Comparison of ENCODE assay signal across 8 cellular contexts in the genomic region with DNA sequence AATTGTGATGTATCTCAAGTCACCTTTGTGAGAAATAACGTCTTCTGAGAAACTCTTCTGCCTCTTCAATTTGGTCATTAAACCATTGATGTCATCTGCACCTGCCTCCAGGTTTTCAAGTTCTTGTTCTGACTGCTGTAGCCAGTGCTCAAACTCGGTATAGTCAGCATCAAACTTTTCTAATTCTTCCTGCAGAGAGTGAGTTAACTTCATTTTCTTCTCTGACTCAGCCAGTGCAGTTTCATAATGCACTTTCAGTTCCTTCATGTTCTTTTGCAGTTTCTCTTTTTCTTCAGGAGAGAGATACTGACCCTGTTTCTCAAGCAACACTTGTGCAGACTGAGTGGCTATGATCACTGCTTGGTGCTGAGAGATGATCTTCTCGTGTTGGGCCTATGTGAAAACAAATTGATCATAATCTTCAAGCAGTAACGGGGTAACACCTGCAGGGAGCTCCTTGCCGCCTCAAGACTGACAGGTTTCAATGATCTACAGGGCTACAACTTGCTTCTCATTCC. TPM values are rescaled to one million over a fixed set of nuclear protein-coding genes. Genes with fewer than 3 reads are reported as not detected.
DNase-seq lines count a peak whose midpoint lies in the region; ATAC-seq and TF ChIP-seq lines count a peak whose summit lies in the region.

No MANE protein-coding gene starts in this region.

- CTCF ChIA-PET in PC-3 (lab: Charles Lee) = interaction anchor here (1.3 kb wide), 1 partner anchor 66 kb away, joined by 3 read pairs; no protein-coding TSS in a partner anchor
- CTCF ChIA-PET in A673 (lab: Charles Lee) = interaction anchor here (1.5 kb wide), 2 partner anchors 223 to 224 kb away, joined by 6 to 10 read pairs; no protein-coding TSS in a partner anchor

- ATAC-seq in GM19455 (IDR thresholded peaks at IDR 0.05; ENCODE audit: unreplicated experiment) (peak; percentile 97), HG03378 (IDR thresholded peaks at IDR 0.05; ENCODE audit: unreplicated experiment) (peak; percentile 94), PC-3 (no peak)
- ATAC-seq in activated naive CD8-positive, alpha-beta T cell treated with anti-CD3 and anti-CD28 coated beads, Interleukin-2, amount 10 ng/mL, durations not matched to agents 7 days and 5 days (ENCODE audit: low read depth) = no peak

- POLR2A ChIA-PET in activated naive CD8-positive, alpha-beta T cell treated with anti-CD3 and anti-CD28 coated beads, Interleukin-2, amount 10 ng/mL, durations not matched to agents 7 days and 5 days (lab: Charles Lee) = no interaction called here
- POLR2A ChIA-PET in PC-3 (lab: Charles Lee; ENCODE audit: unreplicated experiment) = no interaction called here
- POLR2A ChIA-PET in A673 (lab: Charles Lee; ENCODE audit: low non-redundant PET) = no interaction called here

- TF ChIP-seq CTCF in GM12872 (IDR thresholded peaks at IDR 0.05; ENCODE audit: insufficient read depth, low read depth, low read length) (0 out of 3 replicates have a peak, but pooled peaks have one; percentile 3), PC-3 (conservative IDR thresholded peaks at IDR 0.05; ENCODE audit: low read depth, low read length) (no peak), A673 (conservative IDR thresholded peaks at IDR 0.05; ENCODE audit: low read depth, low read length) (no peak)

- H3K4me3 ChIP-seq in PC-3 (ENCODE audit: low read length) (no peak overlapping the region), A673 (ENCODE audit: low read depth, low read length, poor library complexity, severe bottlenecking) (no peak overlapping the region), SJCRH30 (no peak overlapping the region)

- H3F3A ChIP-seq in PC-3 (ENCODE audit: low read length, unreplicated experiment) = no peaks in the 10 kb centered on the region

- no TSS peak for BruUV-seq in PC-3 (replicated peaks; lab: Mats Ljungman, UMichigan)
- no TSS peak for BruUV-seq in A673 (replicated peaks; lab: Mats Ljungman, UMichigan)

- H3K27ac Mint-ChIP-seq in activated naive CD8-positive, alpha-beta T cell treated with anti-CD3 and anti-CD28 coated beads, Interleukin-2, amount 10 ng/mL, durations not matched to agents 7 days and 5 days = no peak overlapping the region

- intact Hi-C loops in PC-3 (cut with micrococcal nuclease) (loop anchor here (1.0 to 5.0 kb wide), 3 partner anchors 37 to 235 kb away; no protein-coding TSS in a partner anchor), A673 (cut with micrococcal nuclease; ENCODE audit: unreplicated experiment) (loop anchor here (1.0 to 10.0 kb wide), 3 partner anchors 235 to 609 kb away; no protein-coding TSS in a partner anchor), posterior vena cava (cut with DNase I) (loop anchor here (5.0 kb wide), 2 partner anchors 232 to 237 kb away; no protein-coding TSS in a partner anchor)

- no peak overlapping the region for H2AFZ ChIP-seq in PC-3 (ENCODE audit: low read length)

- H3K36me3 Mint-ChIP-seq in activated naive CD8-positive, alpha-beta T cell treated with anti-CD3 and anti-CD28 coated beads, Interleukin-2, amount 10 ng/mL, durations not matched to agents 7 days and 5 days = no peaks in the 10 kb centered on the region

- peaks cover 13% of the 10 kb centered on the region for H3K4me1 Mint-ChIP-seq in activated naive CD8-positive, alpha-beta T cell treated with anti-CD3 and anti-CD28 coated beads, Interleukin-2, amount 10 ng/mL, durations not matched to agents 7 days and 5 days

- no peaks in the 10 kb centered on the region for H3K4me1 ChIP-seq in PC-3 (ENCODE audit: insufficient read depth, low read length)
- H3K4me1 ChIP-seq in A673 (ENCODE audit: insufficient read depth, low read length, poor library complexity, severe bottlenecking) = no peaks in the 10 kb centered on the region
- H3K4me1 ChIP-seq in SJCRH30 = no peaks in the 10 kb centered on the region

- no peak overlapping the region for H3K27ac ChIP-seq in PC-3 (ENCODE audit: low read length)
- H3K27ac ChIP-seq in A673 (ENCODE audit: low read depth, low read length, poor library complexity, severe bottlenecking) = no peak overlapping the region
- no peak overlapping the region for H3K27ac ChIP-seq in SJCRH30

- no peaks in the 10 kb centered on the region for H3K79me2 ChIP-seq in PC-3 (ENCODE audit: low read length)

- peaks cover 11% of the 10 kb centered on the region for H3K27me3 Mint-ChIP-seq in activated naive CD8-positive, alpha-beta T cell treated with anti-CD3 and anti-CD28 coated beads, Interleukin-2, amount 10 ng/mL, durations not matched to agents 7 days and 5 days

- H3K4me2 ChIP-seq in PC-3 (ENCODE audit: low read length) = no peak overlapping the region

- no peaks in the 10 kb centered on the region for H4K20me1 ChIP-seq in PC-3 (ENCODE audit: low read length)

- no peaks in the 10 kb centered on the region for H3K9me3 Mint-ChIP-seq in activated naive CD8-positive, alpha-beta T cell treated with anti-CD3 and anti-CD28 coated beads, Interleukin-2, amount 10 ng/mL, durations not matched to agents 7 days and 5 days

- H3K9me2 ChIP-seq in PC-3 (replicated peaks; ENCODE audit: low read length) = no peaks in the 10 kb centered on the region

- peaks cover 15% of the 10 kb centered on the region; the same call in 1 of the 2 replicates for H3K36me3 ChIP-seq in PC-3 (ENCODE audit: low read depth, low read length)
- peaks cover 5% of the 10 kb centered on the region for H3K36me3 ChIP-seq in A673 (ENCODE audit: insufficient read depth, low read length, poor library complexity, severe bottlenecking)
- H3K36me3 ChIP-seq in SJCRH30 = peaks cover 18% of the 10 kb centered on the region; the same call in 1 of the 2 replicates

- no peak for DNase-seq in activated naive CD8-positive, alpha-beta T cell treated with anti-CD3 and anti-CD28 coated beads, Interleukin-2, amount 10 ng/mL, durations not matched to agents 7 days and 5 days
- DNase-seq in PC-3 (no peak), A673 (ENCODE audit: low spot score) (no peak), SJCRH30 (no peak), posterior vena cava (ENCODE audit: low spot score) (no peak)

- H3K9ac ChIP-seq in PC-3 (ENCODE audit: low read length) = no peak overlapping the region

- H3K4me3 Mint-ChIP-seq in activated naive CD8-positive, alpha-beta T cell treated with anti-CD3 and anti-CD28 coated beads, Interleukin-2, amount 10 ng/mL, durations not matched to agents 7 days and 5 days = peak overlapping the region; percentile 42

- no peaks in the 10 kb centered on the region for H3K27me3 ChIP-seq in PC-3 (ENCODE audit: low read length)
- no peaks in the 10 kb centered on the region for H3K27me3 ChIP-seq in A673 (replicated peaks; ENCODE audit: insufficient read depth, low read depth, low read length, poor library complexity)
- H3K27me3 ChIP-seq in SJCRH30 = no peaks in the 10 kb centered on the region

- H3K9me3 ChIP-seq in PC-3 (ENCODE audit: low read length) = no peaks in the 10 kb centered on the region
- no peaks in the 10 kb centered on the region for H3K9me3 ChIP-seq in A673 (ENCODE audit: low read depth, low read length, poor library complexity, severe bottlenecking)
- no peaks in the 10 kb centered on the region for H3K9me3 ChIP-seq in SJCRH30 (replicated peaks)

RNA-seq across cellular contexts. Expression of gene DST, which starts 48.8 kb away (rescaled TPM):
- 1 to 10 TPM in 1 of 2 experiments, under 1 TPM in 1; 0.54 to 1.3 TPM for total RNA-seq in activated naive CD8-positive, alpha-beta T cell treated with anti-CD3 and anti-CD28 coated beads, Interleukin-2, amount 10 ng/mL, durations not matched to agents 7 days and 5 days
- total RNA-seq in PC-3 (2014; rRNA removed) (81.5 and 90.8 TPM in 2 replicates), A673 (2021) (71.8 and 73.2 TPM in 2 replicates), posterior vena cava (100 to 1,000 TPM; 473 to 630 TPM)
- total RNA-seq in SJCRH30 (2014; rRNA removed; shearing (Covaris generic)) = 63.9 and 87.9 TPM in 2 replicates

Comparison
In these comparisons a context has a peak if more than half of its experiments do, and no peak if none do; other contexts are left out.
1. ATAC-seq: peak in GM19455 (single experiment) and HG03378 (single experiment); none in activated naive CD8-positive, alpha-beta T cell treated with anti-CD3 and anti-CD28 coated beads, Interleukin-2, amount 10 ng/mL, durations not matched to agents 7 days and 5 days (single experiment) and PC-3 (single experiment).
2. RNA of gene DST, which starts 48.8 kb away (total RNA-seq): 473 to 630 TPM in posterior vena cava, 63.9 to 87.9 TPM in SJCRH30, 81.5 to 90.8 TPM in PC-3 and 71.8 to 73.2 TPM in A673; 0.54 to 1.3 TPM in activated naive CD8-positive, alpha-beta T cell treated with anti-CD3 and anti-CD28 coated beads, Interleukin-2, amount 10 ng/mL, durations not matched to agents 7 days and 5 days; every median in the first group is over 10 times any median in the second.